ENCODE assay signal across 12 cellular contexts in the genomic region with DNA sequence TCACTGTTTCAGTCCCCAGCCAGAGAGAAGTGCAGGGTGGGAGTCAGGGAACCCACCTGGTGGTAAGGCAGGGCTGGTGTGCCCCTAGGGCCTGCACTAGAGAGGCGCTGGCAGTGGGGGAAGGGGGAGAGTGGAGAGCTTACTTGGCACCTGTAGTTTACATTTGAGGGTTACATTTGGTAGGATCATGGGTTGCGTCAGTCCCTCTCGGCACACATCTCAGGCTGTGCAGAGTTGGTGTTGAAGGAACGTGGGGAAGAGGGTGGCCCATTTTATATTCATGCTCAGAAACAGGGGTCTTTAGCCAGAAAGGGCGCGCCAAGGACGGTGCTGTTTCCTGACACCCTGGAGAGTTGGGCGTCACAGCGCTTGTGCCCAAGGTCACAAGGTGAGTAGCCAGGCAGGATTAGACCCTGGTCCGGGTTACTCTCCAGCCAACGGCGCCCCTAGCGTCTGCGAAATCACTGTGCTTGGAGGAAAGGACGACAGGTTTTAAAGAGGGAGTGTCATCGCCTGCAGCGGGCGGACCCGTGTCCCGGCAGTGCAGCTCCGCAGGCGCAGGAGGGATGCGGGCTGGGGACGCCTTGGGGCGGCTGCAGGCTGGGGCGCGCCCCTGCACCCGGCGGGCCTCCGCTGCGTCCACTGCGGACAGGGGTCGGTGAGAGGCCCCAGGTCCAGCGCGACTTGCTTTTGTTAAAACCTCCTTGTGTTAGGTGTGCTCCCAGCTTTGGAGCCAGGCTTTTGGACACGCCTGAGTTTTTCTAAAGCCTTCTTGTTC.
DNase-seq lines count a peak whose midpoint lies in the region; ATAC-seq and TF ChIP-seq lines count a peak whose summit lies in the region.
"Had no signal": no experiment of that assay in that cellular context is flagged by ENCODE, and none has a peak within 500 bp of the region (broad histone marks: within the 10 kb centered on the region; RNA-seq: fewer than 3 reads in every experiment).

No MANE protein-coding gene starts in this region.

- H3K9me3 Mint-ChIP-seq in activated T-helper 17 cell treated with anti-CD3 and anti-CD28 coated beads, Interleukin-2, amount 50 U/mL, for 72 hours = no peaks in the 10 kb centered on the region
- H3K9me3 Mint-ChIP-seq in activated CD4-positive, alpha-beta T cell treated with anti-CD3 and anti-CD28 coated beads for 36 hours (ENCODE audit: low read depth) = no peaks in the 10 kb centered on the region
- H3K9me3 Mint-ChIP-seq: activated naive CD4-positive, alpha-beta T cell treated with anti-CD3 and anti-CD28 coated beads, Interleukin-2, amount 50 U/mL, for 72 hours had no signal

- H3K36me3 Mint-ChIP-seq in activated T-helper 17 cell treated with anti-CD3 and anti-CD28 coated beads, Interleukin-2, amount 50 U/mL, for 72 hours (ENCODE audit: low read depth) = no peaks in the 10 kb centered on the region
- no peaks in the 10 kb centered on the region for H3K36me3 Mint-ChIP-seq in activated CD4-positive, alpha-beta T cell treated with anti-CD3 and anti-CD28 coated beads for 36 hours (ENCODE audit: low read depth)
- H3K36me3 Mint-ChIP-seq: activated naive CD4-positive, alpha-beta T cell treated with anti-CD3 and anti-CD28 coated beads, Interleukin-2, amount 50 U/mL, for 72 hours had no signal

- H3K4me1 Mint-ChIP-seq in activated T-helper 17 cell treated with anti-CD3 and anti-CD28 coated beads, Interleukin-2, amount 50 U/mL, for 72 hours = no peaks in the 10 kb centered on the region
- peaks cover 8% of the 10 kb centered on the region for H3K4me1 Mint-ChIP-seq in activated CD4-positive, alpha-beta T cell treated with anti-CD3 and anti-CD28 coated beads for 36 hours

- no peak for TF ChIP-seq EP300 in gastroesophageal sphincter (IDR thresholded peaks at IDR 0.05)

- H3K27ac ChIP-seq in gastroesophageal sphincter (peak overlapping the region; percentile 12 to 89 (median 80)), mesendoderm (ENCODE audit: low read depth, low read length) (no peak overlapping the region), thyroid gland (peak overlapping the region; percentile 32 to 90 (median 47))
- H3K27ac ChIP-seq: neutrophil had no signal

- H2AK5ac ChIP-seq in mesendoderm (ENCODE audit: low read length) = no peak overlapping the region

- H3K4ac ChIP-seq in mesendoderm (ENCODE audit: low read depth, low read length) = no peak overlapping the region

- no peaks in the 10 kb centered on the region for H3K79me1 ChIP-seq in mesendoderm (ENCODE audit: low read length)

- no peaks in the 10 kb centered on the region for H3K9me3 ChIP-seq in NT2/D1 (ENCODE audit: insufficient read depth, low read length)
- H3K9me3 ChIP-seq in gastroesophageal sphincter = no peaks in the 10 kb centered on the region
- H3K9me3 ChIP-seq in thyroid gland = no peaks in the 10 kb centered on the region
- H3K9me3 ChIP-seq: neutrophil had no signal

- CTCF ChIA-PET in activated CD4-positive, alpha-beta T cell treated with anti-CD3 and anti-CD28 coated beads for 36 hours (lab: Charles Lee) = no interaction called here

- H3K27ac Mint-ChIP-seq in activated T-helper 17 cell treated with anti-CD3 and anti-CD28 coated beads, Interleukin-2, amount 50 U/mL, for 72 hours = no peak overlapping the region
- no peak overlapping the region for H3K27ac Mint-ChIP-seq in activated CD4-positive, alpha-beta T cell treated with anti-CD3 and anti-CD28 coated beads for 36 hours
- H3K27ac Mint-ChIP-seq: activated naive CD4-positive, alpha-beta T cell treated with anti-CD3 and anti-CD28 coated beads, Interleukin-2, amount 50 U/mL, for 72 hours had no signal

- peak in 3 of 4 experiments; percentile 44 to 62 (median 46) for TF ChIP-seq CTCF in gastroesophageal sphincter (IDR thresholded peaks at IDR 0.05)
- TF ChIP-seq CTCF in thyroid gland (IDR thresholded peaks at IDR 0.05) = peak in 5 of 6 experiments; percentile 19 to 57 (median 45)

- POLR2A ChIA-PET in activated CD4-positive, alpha-beta T cell treated with anti-CD3 and anti-CD28 coated beads for 36 hours (lab: Charles Lee) = no interaction called here

- H3K9ac ChIP-seq in NT2/D1 (ENCODE audit: insufficient read length, low read depth) (peak overlapping the region; percentile 52), mesendoderm (ENCODE audit: low read length) (peak overlapping the region; percentile 46)

- peak overlapping the region; percentile 53 for H3K56ac ChIP-seq in mesendoderm (ENCODE audit: low read length)

- H3K18ac ChIP-seq in mesendoderm (ENCODE audit: low read length) = peak overlapping the region; percentile 3

- H3K4me1 ChIP-seq in NT2/D1 (ENCODE audit: insufficient read depth, insufficient read length) (peaks cover 3% of the 10 kb centered on the region), gastroesophageal sphincter (peaks cover 15 to 97% (median 29%) of the 10 kb centered on the region in 3 donors), mesendoderm (ENCODE audit: control insufficient read depth, low read depth, low read length) (peaks cover 11% of the 10 kb centered on the region), thyroid gland (peaks cover 32 to 40% of the 10 kb centered on the region in 2 donors)

- no peak overlapping the region for H2BK5ac ChIP-seq in mesendoderm (ENCODE audit: low read length)

- peaks cover 3% of the 10 kb centered on the region for H3K79me2 ChIP-seq in mesendoderm (ENCODE audit: control insufficient read depth, insufficient read depth, low read length)

- no peaks in the 10 kb centered on the region for H3K27me3 ChIP-seq in NT2/D1 (ENCODE audit: insufficient read depth, insufficient read length)
- H3K27me3 ChIP-seq in gastroesophageal sphincter = no peaks in the 10 kb centered on the region
- H3K27me3 ChIP-seq in mesendoderm (ENCODE audit: insufficient read depth, low read length, poor library complexity) = no peaks in the 10 kb centered on the region
- no peaks in the 10 kb centered on the region for H3K27me3 ChIP-seq in thyroid gland

- TF ChIP-seq POLR2A in gastroesophageal sphincter (IDR thresholded peaks at IDR 0.05) (no peak), thyroid gland (IDR thresholded peaks at IDR 0.05) (peak in 1 of 2 donors; percentile 25)

- peaks cover 5% of the 10 kb centered on the region for H3K27me3 Mint-ChIP-seq in activated T-helper 17 cell treated with anti-CD3 and anti-CD28 coated beads, Interleukin-2, amount 50 U/mL, for 72 hours
- peaks cover 12% of the 10 kb centered on the region for H3K27me3 Mint-ChIP-seq in activated CD4-positive, alpha-beta T cell treated with anti-CD3 and anti-CD28 coated beads for 36 hours

- no peak overlapping the region for H2BK120ac ChIP-seq in mesendoderm (ENCODE audit: low read depth, low read length)

- H3K4me2 ChIP-seq in mesendoderm (ENCODE audit: low read length) = peak overlapping the region; percentile 65

- no peak overlapping the region for H3K23ac ChIP-seq in mesendoderm (ENCODE audit: low read length)

- peaks cover 6% of the 10 kb centered on the region for H3K36me3 ChIP-seq in NT2/D1 (ENCODE audit: insufficient read depth, insufficient read length, low read length)
- peaks cover 0 to 29% of the 10 kb centered on the region in 2 donors for H3K36me3 ChIP-seq in gastroesophageal sphincter
- H3K36me3 ChIP-seq in mesendoderm (ENCODE audit: control insufficient read depth, insufficient read depth, low read length) = no peaks in the 10 kb centered on the region
- H3K36me3 ChIP-seq in thyroid gland = no peaks in the 10 kb centered on the region
- H3K36me3 ChIP-seq: neutrophil had no signal

- H3K4me3 Mint-ChIP-seq in activated T-helper 17 cell treated with anti-CD3 and anti-CD28 coated beads, Interleukin-2, amount 50 U/mL, for 72 hours = no peak overlapping the region
- no peak overlapping the region for H3K4me3 Mint-ChIP-seq in activated CD4-positive, alpha-beta T cell treated with anti-CD3 and anti-CD28 coated beads for 36 hours

- no peak overlapping the region for H2BK15ac ChIP-seq in mesendoderm (replicated peaks; ENCODE audit: low read depth)

- ATAC-seq in gastroesophageal sphincter = peak; percentile 30
- ATAC-seq in activated T-helper 17 cell treated with anti-CD3 and anti-CD28 coated beads, Interleukin-2, amount 50 U/mL, for 72 hours (replicated peaks) = no peak
- no peak for ATAC-seq in activated CD4-positive, alpha-beta T cell treated with anti-CD3 and anti-CD28 coated beads for 36 hours
- ATAC-seq in GM19324 (IDR thresholded peaks at IDR 0.05; ENCODE audit: low FRiP score, unreplicated experiment) = no peak
- ATAC-seq: activated naive CD4-positive, alpha-beta T cell treated with anti-CD3 and anti-CD28 coated beads, Interleukin-2, amount 50 U/mL, for 72 hours had no signal

- no peak overlapping the region for H4K5ac ChIP-seq in mesendoderm (ENCODE audit: low read length)

- DNase-seq in NT2/D1 (ENCODE audit: low read depth, low spot score) = peak; percentile 69
- peak; percentile 95 for DNase-seq in mesendoderm
- DNase-seq in thyroid gland = peak; percentile 67 to 74
- no peak for DNase-seq in SKM-1 treated with dmso at 0.1 percent for 144 hours (lab: John Stamatoyannopoulos, UW; ENCODE audit: unreplicated experiment)
- DNase-seq in activated CD4-positive, alpha-beta T cell treated with anti-CD3 and anti-CD28 coated beads for 36 hours = no peak
- DNase-seq: activated CD4-positive, alpha-beta T cell treated with anti-CD3 and anti-CD28 coated beads for 1 hour; HCEC 1CT had no signal

- H3K4me3 ChIP-seq in NT2/D1 (ENCODE audit: insufficient read length, low read depth) (no peak overlapping the region), gastroesophageal sphincter (peak overlapping the region in 1 of 2 donors; percentile 35), mesendoderm (ENCODE audit: low read length) (no peak overlapping the region), thyroid gland (replicated peaks in 1 of 3) (no peak overlapping the region)

- intact Hi-C loops in thyroid gland (cut with DNase I) = no loop called here
- intact Hi-C loops in activated CD4-positive, alpha-beta T cell treated with anti-CD3 and anti-CD28 coated beads for 36 hours (cut with DNase I, micrococcal nuclease) = no loop called here

- H4K8ac ChIP-seq in mesendoderm (ENCODE audit: low read depth, low read length) = no peak overlapping the region

- WGBS in gastroesophageal sphincter (ENCODE audit: low coverage in 1 of 2), 2 donors = 53% methylated on average over 3 of the region's 36 CpGs; no CpG with 5 or more reads in 1 of the 2 donors
- WGBS in mesendoderm (ENCODE audit: extremely low coverage, insufficient coverage, low lambda C conversion rate) = no CpG with 5 or more reads among the region's 36 CpGs
- WGBS in thyroid gland, 2 donors = 58 to 63% methylated on average over 36 of the region's 36 CpGs

Comparison
In these comparisons a context has a peak if more than half of its experiments do, and no peak if none do; other contexts are left out.
1. DNase-seq: peak in NT2/D1 (single experiment), mesendoderm (single experiment) and thyroid gland (2 of 2); none in SKM-1 treated with dmso at 0.1 percent for 144 hours (single experiment) and activated CD4-positive, alpha-beta T cell treated with anti-CD3 and anti-CD28 coated beads for 36 hours (single experiment).